22 cellular contexts compared by ENCODE assay signal in genomic region chr6:166761801-166762200, GRCh38.
"Had no signal": no experiment of that assay in that cellular context is flagged by ENCODE, and none has a peak within 500 bp of the region (broad histone marks: within the 10 kb centered on the region; RNA-seq: fewer than 3 reads in every experiment).

No MANE protein-coding gene starts in this region.

- DNase-seq: dermis blood vessel endothelial cell; dorsolateral prefrontal cortex; effector CD4-positive, alpha-beta T cell; effector memory CD4-positive, alpha-beta T cell; foreskin keratinocyte; heart left ventricle; left cardiac atrium; left lung; left ventricle myocardium superior; lower lobe of right lung; mesenchymal stem cell; midbrain; naive thymus-derived CD4-positive, alpha-beta T cell had no signal

- FAIRE-seq: colon, endothelial cell of umbilical vein, frontal cortex, islet of Langerhans, keratinocyte had no signal

- H3K4me3 ChIP-seq: coronary artery, dorsolateral prefrontal cortex, esophagus muscularis mucosa, gastroesophageal sphincter, heart left ventricle, hepatocyte, left lung, lower lobe of right lung had no signal

- H3K36me3 ChIP-seq: esophagus muscularis mucosa, heart left ventricle, left lung, lower lobe of right lung had no signal

- H3K27ac ChIP-seq: coronary artery, dorsolateral prefrontal cortex, esophagus muscularis mucosa, foreskin keratinocyte, gastroesophageal sphincter, heart left ventricle, hepatocyte, left lung, lower lobe of right lung had no signal

- H3K27me3 ChIP-seq: gastroesophageal sphincter, left lung had no signal

- H2AFZ ChIP-seq: hepatocyte had no signal

- H3K4me2 ChIP-seq: hepatocyte had no signal

- H3K36me3 Mint-ChIP-seq: naive thymus-derived CD4-positive, alpha-beta T cell had no signal

- H3K4me1 ChIP-seq: foreskin keratinocyte, left lung had no signal

- H3K9me3 Mint-ChIP-seq: naive thymus-derived CD4-positive, alpha-beta T cell had no signal

- ATAC-seq: foreskin keratinocyte; gastroesophageal sphincter; heart left ventricle; left cardiac atrium; left lung; left ventricle myocardium superior; lower lobe of right lung; naive thymus-derived CD4-positive, alpha-beta T cell had no signal

- H3K9me3 ChIP-seq: esophagus muscularis mucosa, gastroesophageal sphincter, heart left ventricle, left lung, lower lobe of right lung had no signal

- H3K79me2 ChIP-seq: hepatocyte had no signal
